Comparison of ENCODE assay signal across 1 cellular context in the genomic region with DNA sequence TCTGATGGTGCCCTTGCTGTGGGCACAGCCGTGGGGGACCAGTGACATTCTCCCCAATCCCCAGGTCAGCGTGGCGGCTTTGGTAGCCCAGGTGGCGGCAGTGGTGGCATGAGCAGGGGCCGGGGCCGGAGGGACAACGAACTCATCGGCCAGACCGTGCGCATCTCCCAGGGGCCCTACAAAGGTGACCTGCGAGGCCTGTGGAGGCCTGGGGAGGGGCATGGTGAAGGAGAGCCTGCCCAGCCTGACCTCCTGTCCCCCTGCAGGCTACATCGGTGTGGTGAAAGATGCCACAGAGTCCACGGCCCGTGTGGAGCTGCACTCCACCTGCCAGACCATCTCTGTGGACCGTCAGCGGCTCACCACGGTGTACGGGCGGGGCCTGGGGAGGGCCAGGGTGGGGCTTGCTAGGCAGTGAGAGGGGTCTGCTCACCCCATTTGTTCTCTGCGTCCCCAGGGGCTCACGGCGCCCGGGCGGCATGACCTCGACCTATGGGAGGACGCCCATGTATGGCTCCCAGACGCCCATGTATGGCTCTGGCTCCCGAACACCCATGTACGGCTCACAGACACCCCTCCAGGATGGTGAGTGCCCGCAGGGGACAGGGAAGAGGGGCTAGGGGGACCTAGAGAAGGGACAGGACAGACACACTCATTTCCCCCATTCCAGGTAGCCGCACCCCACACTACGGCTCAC.
TF ChIP-seq lines count a peak whose summit lies in the region.

No MANE protein-coding gene starts in this region.

TF ChIP-seq in HepG2, 621 proteins besides CTCF, POLR2A, EP300 and RAD21:
- TF ChIP-seq, protein P1, sequence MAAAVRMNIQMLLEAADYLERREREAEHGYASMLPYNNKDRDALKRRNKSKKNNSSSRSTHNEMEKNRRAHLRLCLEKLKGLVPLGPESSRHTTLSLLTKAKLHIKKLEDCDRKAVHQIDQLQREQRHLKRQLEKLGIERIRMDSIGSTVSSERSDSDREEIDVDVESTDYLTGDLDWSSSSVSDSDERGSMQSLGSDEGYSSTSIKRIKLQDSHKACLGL (CRISPR knock-in tag; IDR thresholded peaks at IDR 0.05) = no peak
- peak; percentile 65 for TF ChIP-seq AGO2 (optimal IDR thresholded peaks at IDR 0.05; ENCODE audit: low read depth, low read length)
